26 cellular contexts compared by ENCODE assay signal in the genomic region with DNA sequence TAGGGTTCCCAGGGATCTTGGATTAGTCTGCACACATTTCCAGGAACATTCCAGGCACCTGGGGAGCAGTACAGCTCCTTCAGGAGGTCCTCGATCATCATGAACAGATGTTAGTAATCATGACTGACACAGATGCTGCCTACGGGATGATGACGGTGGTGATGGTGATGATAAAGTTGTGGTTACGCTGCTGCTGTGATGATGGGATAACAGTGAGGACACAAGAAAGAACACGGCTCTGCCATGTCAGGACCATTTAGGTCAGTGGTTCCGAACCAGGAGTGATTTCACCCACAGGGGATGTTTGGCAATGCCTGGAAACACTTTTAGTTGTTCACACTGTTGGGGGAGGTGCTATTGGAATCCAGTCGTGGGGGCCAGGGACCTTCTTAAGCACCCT.
"Had no signal": no experiment of that assay in that cellular context is flagged by ENCODE, and none has a peak within 500 bp of the region (broad histone marks: within the 10 kb centered on the region; RNA-seq: fewer than 3 reads in every experiment).

No MANE protein-coding gene starts in this region.

- H3K27ac Mint-ChIP-seq: dendritic cell treated with granulocyte-macrophage colony-stimulating factor and Interleukin-4, amounts not matched to agents 40 ng/mL and 50 ng/mL, for 4 days; immature natural killer cell; naive thymus-derived CD8-positive, alpha-beta T cell; stimulated activated naive B cell treated with anti-CD40 and anti-IgM and Interleukin-4, amounts not matched to agents 10 μg/mL and 1 μg/mL and 100 μg/mL, for 72 hours; stimulated activated naive CD8-positive, alpha-beta T cell treated with anti-CD3 and anti-CD28 coated beads, Interleukin-15, Interleukin-2, amounts not matched to agents 100 ng/mL and 50 ng/mL, for 24 hours had no signal

- H3K27me3 Mint-ChIP-seq: dendritic cell treated with granulocyte-macrophage colony-stimulating factor and Interleukin-4, amounts not matched to agents 40 ng/mL and 50 ng/mL, for 4 days; stimulated activated naive CD8-positive, alpha-beta T cell treated with anti-CD3 and anti-CD28 coated beads, Interleukin-15, Interleukin-2, amounts not matched to agents 100 ng/mL and 50 ng/mL, for 24 hours had no signal

- H3K27ac ChIP-seq: colonic mucosa, esophagus squamous epithelium, heart right ventricle, lower lobe of right lung, pancreas, right lobe of liver, thoracic aorta, tibial nerve, upper lobe of left lung, uterus had no signal

- H3K36me3 Mint-ChIP-seq: immature natural killer cell; naive thymus-derived CD8-positive, alpha-beta T cell; stimulated activated naive B cell treated with anti-CD40 and anti-IgM and Interleukin-4, amounts not matched to agents 10 μg/mL and 1 μg/mL and 100 μg/mL, for 72 hours had no signal

- H3K36me3 ChIP-seq: colonic mucosa, esophagus squamous epithelium, heart right ventricle, lower lobe of right lung, pancreas, right lobe of liver, thoracic aorta, tibial nerve, upper lobe of left lung, uterus had no signal

- H3K4me3 ChIP-seq: colonic mucosa, esophagus squamous epithelium, heart right ventricle, lower lobe of right lung, pancreas, right lobe of liver, thoracic aorta, tibial nerve, upper lobe of left lung, uterus had no signal

- ATAC-seq: heart right ventricle; left ventricle myocardium superior; lower lobe of right lung; naive thymus-derived CD8-positive, alpha-beta T cell; pancreas; right lobe of liver; stimulated activated naive B cell treated with anti-CD40 and anti-IgM and Interleukin-4, amounts not matched to agents 10 μg/mL and 1 μg/mL and 100 μg/mL, for 72 hours had no signal

- H3K9me3 Mint-ChIP-seq: nephron progenitor cell had no signal

- DNase-seq: colonic mucosa; effector CD8-positive, alpha-beta T cell; esophagus squamous epithelium; foreskin melanocyte; glutamatergic neuron; heart right ventricle; hippocampal formation; immature natural killer cell; islet precursor cell; left ventricle myocardium superior; lower lobe of right lung; naive thymus-derived CD8-positive, alpha-beta T cell; nephron progenitor cell; occipital lobe; pancreas; right lobe of liver; small intestine; stimulated activated CD4-positive, alpha-beta T cell treated with anti-CD3 and anti-CD28 coated beads, Interleukin-15, amount 100 ng/mL, for 24 hours; stimulated activated CD4-positive, alpha-beta T cell treated with anti-CD3 and anti-CD28 coated beads, Interleukin-2, amount 100 ng/mL, for 48 hours; stimulated activated naive B cell treated with anti-CD40 and anti-IgM and Interleukin-4, amounts not matched to agents 10 μg/mL and 1 μg/mL and 100 μg/mL, for 72 hours; uterus had no signal

- H3K4me1 ChIP-seq: colonic mucosa, esophagus squamous epithelium, heart right ventricle, lower lobe of right lung, pancreas, right lobe of liver, tibial nerve, upper lobe of left lung, uterus had no signal

- H3K4me1 Mint-ChIP-seq: immature natural killer cell; stimulated activated naive B cell treated with anti-CD40 and anti-IgM and Interleukin-4, amounts not matched to agents 10 μg/mL and 1 μg/mL and 100 μg/mL, for 72 hours had no signal

- H3K9me3 ChIP-seq: colonic mucosa, esophagus squamous epithelium, heart right ventricle, lower lobe of right lung, pancreas, right lobe of liver, thoracic aorta, tibial nerve, upper lobe of left lung, uterus had no signal

- H3K4me3 Mint-ChIP-seq: dendritic cell treated with granulocyte-macrophage colony-stimulating factor and Interleukin-4, amounts not matched to agents 40 ng/mL and 50 ng/mL, for 4 days; immature natural killer cell; naive thymus-derived CD8-positive, alpha-beta T cell; nephron progenitor cell; stimulated activated naive B cell treated with anti-CD40 and anti-IgM and Interleukin-4, amounts not matched to agents 10 μg/mL and 1 μg/mL and 100 μg/mL, for 72 hours; stimulated activated naive CD8-positive, alpha-beta T cell treated with anti-CD3 and anti-CD28 coated beads, Interleukin-15, Interleukin-2, amounts not matched to agents 100 ng/mL and 50 ng/mL, for 24 hours had no signal

- H3K27me3 ChIP-seq: colonic mucosa, esophagus squamous epithelium, pancreas, right lobe of liver, tibial nerve, upper lobe of left lung, uterus had no signal
